9 cellular contexts compared by ENCODE assay signal in genomic region chr7:151249034-151249731, GRCh38. TPM values are rescaled to one million over a fixed set of nuclear protein-coding genes. Genes with fewer than 3 reads are reported as not detected.
DNase-seq lines count a peak whose midpoint lies in the region; ATAC-seq and TF ChIP-seq lines count a peak whose summit lies in the region.
"Had no signal": no experiment of that assay in that cellular context is flagged by ENCODE, and none has a peak within 500 bp of the region (broad histone marks: within the 10 kb centered on the region; RNA-seq: fewer than 3 reads in every experiment).

No MANE protein-coding gene starts in this region.

- no peaks in the 10 kb centered on the region for H3K36me3 ChIP-seq in SK-N-MC (ENCODE audit: insufficient read depth, low read length)

- H3K9me3 ChIP-seq in SK-N-MC (ENCODE audit: low read depth, low read length) = no peaks in the 10 kb centered on the region

- ATAC-seq in Right ventricle myocardium inferior = peak; percentile 38
- ATAC-seq in GM21367 (IDR thresholded peaks at IDR 0.05; ENCODE audit: unreplicated experiment) = no peak
- no peak for ATAC-seq in HG03460 (IDR thresholded peaks at IDR 0.05; ENCODE audit: unreplicated experiment)

- H3K4me3 ChIP-seq in SK-N-MC (peak overlapping the region; percentile 80), choroid plexus epithelial cell (ENCODE audit: low read depth, low read length) (peak overlapping the region; percentile 76)

- no peak for TF ChIP-seq CTCF in choroid plexus epithelial cell (conservative IDR thresholded peaks at IDR 0.05; ENCODE audit: low read depth, low read length)

- DNase-seq in Right ventricle myocardium inferior (ENCODE audit: missing footprints) (peak; percentile 90), cardiac septum (ENCODE audit: low spot score) (no peak), SK-N-MC (ENCODE audit: low read depth, low spot score) (no peak), choroid plexus epithelial cell (ENCODE audit: low read depth) (peak; percentile 53), kidney tubule cell (ENCODE audit: low spot score) (peak; percentile 52)
- peak; percentile 35 for DNase-seq in stimulated activated CD4-positive, alpha-beta T cell treated with anti-CD3 and anti-CD28 coated beads, Interleukin-4, amount 100 ng/mL, for 24 hours

- intact Hi-C loops in Right ventricle myocardium inferior (cut with DNase I) = loop anchor here (2.0 kb wide), 1 partner anchor 54 kb away; no protein-coding TSS in a partner anchor
- intact Hi-C loops in cardiac septum (cut with DNase I) = loop anchor here (2.0 kb wide), 1 partner anchor 16 kb away; the partner anchor contains the start of gene CHPF2

- H3K27ac ChIP-seq in SK-N-MC = peak overlapping the region; percentile 71; the same call in 1 of the 2 replicates

- peak overlapping the region; percentile 78 for H3K9ac ChIP-seq in SK-N-MC (ENCODE audit: insufficient read length)

RNA-seq across cellular contexts. Expression of gene SMARCD3, which starts 0.7 kb away (rescaled TPM):
- total RNA-seq in Right ventricle myocardium inferior (110 TPM), cardiac septum (112 TPM)

RNA-seq across cellular contexts. Expression of gene CHPF2, which starts 16.9 kb away (rescaled TPM):
- total RNA-seq in Right ventricle myocardium inferior (11.6 TPM), cardiac septum (31.0 TPM)

RNA-seq across cellular contexts. Expression of gene ABCF2, which starts 22.2 kb away (rescaled TPM):
- total RNA-seq in Right ventricle myocardium inferior (24.5 TPM), cardiac septum (28.8 TPM)

RNA-seq across cellular contexts. Expression of gene H2BK1, which starts 38.9 kb away (rescaled TPM):
- total RNA-seq in Right ventricle myocardium inferior = not detected
- not detected for total RNA-seq in cardiac septum
- total RNA-seq: dermis microvascular lymphatic vessel endothelial cell had no signal

Comparison
In these comparisons a context has a peak if more than half of its experiments do, and no peak if none do; other contexts are left out.
1. DNase-seq: peak in Right ventricle myocardium inferior (single experiment), choroid plexus epithelial cell (single experiment), kidney tubule cell (single experiment) and stimulated activated CD4-positive, alpha-beta T cell treated with anti-CD3 and anti-CD28 coated beads, Interleukin-4, amount 100 ng/mL, for 24 hours (single experiment); none in cardiac septum (single experiment) and SK-N-MC (single experiment).